In the genomic region with DNA sequence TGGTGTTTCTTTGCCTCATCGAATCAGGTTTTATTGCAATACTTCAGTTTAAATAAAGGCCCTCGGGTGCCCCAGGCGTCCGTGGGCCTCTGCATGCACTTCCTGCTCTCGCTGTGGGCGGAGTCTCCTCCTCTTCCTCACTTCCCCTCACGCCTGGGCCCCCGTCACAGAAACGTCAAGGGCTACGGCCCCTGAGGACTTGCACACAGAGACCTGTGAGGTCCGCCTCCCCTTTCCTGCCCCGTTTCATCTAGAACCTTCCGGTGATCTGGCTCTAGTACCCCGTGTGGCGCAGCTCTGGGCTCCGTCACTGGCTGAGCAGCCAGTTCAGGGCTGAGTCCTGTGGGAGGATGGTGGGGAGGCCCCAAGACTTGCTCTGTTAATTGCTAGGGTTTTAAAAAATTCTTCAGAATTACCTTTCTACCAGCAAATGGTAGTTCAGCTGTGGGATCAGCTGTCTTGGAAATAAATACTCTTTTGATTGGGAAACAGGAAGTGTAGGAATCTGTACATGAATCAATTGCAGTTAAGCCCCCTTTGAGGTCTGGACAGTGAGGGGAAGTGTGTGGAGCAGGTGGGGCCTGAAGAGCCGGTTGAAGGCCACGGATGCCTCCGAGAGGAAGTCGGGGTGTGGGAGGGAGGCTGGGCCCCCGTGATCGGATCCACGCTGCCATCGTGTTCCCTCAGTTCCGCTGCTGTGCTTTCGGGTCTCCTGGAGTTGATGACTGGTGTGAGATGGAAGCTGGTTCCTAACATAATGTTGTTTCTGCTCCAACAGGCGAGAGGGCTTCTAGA, we compare ENCODE assay signal across 9 cellular contexts. TPM values are rescaled to one million over a fixed set of nuclear protein-coding genes. Genes with fewer than 3 reads are reported as not detected.
DNase-seq lines count a peak whose midpoint lies in the region; ATAC-seq and TF ChIP-seq lines count a peak whose summit lies in the region.
"Had no signal": no experiment of that assay in that cellular context is flagged by ENCODE, and none has a peak within 500 bp of the region (broad histone marks: within the 10 kb centered on the region; RNA-seq: fewer than 3 reads in every experiment).

No MANE protein-coding gene starts in this region.

- TF ChIP-seq CTCF in GM12875 (IDR thresholded peaks at IDR 0.05; ENCODE audit: borderline replicate concordance, insufficient read depth, low read depth, low read length) (no peak), Peyer's patch (IDR thresholded peaks at IDR 0.05) (no peak)

- H3K36me3 ChIP-seq in Peyer's patch: peaks cover 0 to 5% (median 0%) of the 10 kb centered on the region in 3 donors

- H3K27ac ChIP-seq in Peyer's patch: peak overlapping the region; percentile 64 to 100 (median 77)
- H3K27ac ChIP-seq: epithelial cell of prostate had no signal

- peaks cover 50% of the 10 kb centered on the region for H3K36me3 Mint-ChIP-seq in activated naive CD4-positive, alpha-beta T cell treated with anti-CD3 and anti-CD28 coated beads for 36 hours (ENCODE audit: low read depth)
- peaks cover 49 to 51% of the 10 kb centered on the region in 2 donors for H3K36me3 Mint-ChIP-seq in stimulated activated naive B cell treated with anti-CD40 and anti-IgM and Interleukin-4, amounts not matched to agents 10 μg/mL and 1 μg/mL and 100 μg/mL, for 72 hours

- peak; percentile 82 for ATAC-seq in HG02610 (IDR thresholded peaks at IDR 0.05; ENCODE audit: unreplicated experiment)
- peak; percentile 89 to 93 for ATAC-seq in stimulated activated naive B cell treated with anti-CD40 and anti-IgM and Interleukin-4, amounts not matched to agents 10 μg/mL and 1 μg/mL and 100 μg/mL, for 72 hours (replicated peaks)

- H3K27me3 ChIP-seq in Peyer's patch (no peaks in the 10 kb centered on the region), mononuclear cell (ENCODE audit: insufficient read depth, low read length) (no peaks in the 10 kb centered on the region)

- H3K4me3 Mint-ChIP-seq in activated naive CD4-positive, alpha-beta T cell treated with anti-CD3 and anti-CD28 coated beads for 36 hours: peak overlapping the region; percentile 81
- peak overlapping the region; percentile 76 to 80 for H3K4me3 Mint-ChIP-seq in stimulated activated naive B cell treated with anti-CD40 and anti-IgM and Interleukin-4, amounts not matched to agents 10 μg/mL and 1 μg/mL and 100 μg/mL, for 72 hours

- CTCF ChIA-PET in activated naive CD4-positive, alpha-beta T cell treated with anti-CD3 and anti-CD28 coated beads for 36 hours (lab: Charles Lee): interaction anchor here (0.6 to 1.9 kb wide), 5 partner anchors 10 to 395 kb away, joined by 3 to 13 read pairs (median 4); a partner anchor contains a TSS

- intact Hi-C loops in activated naive CD4-positive, alpha-beta T cell treated with anti-CD3 and anti-CD28 coated beads for 36 hours (cut with micrococcal nuclease): loop anchor here (1.0 to 2.0 kb wide), 4 partner anchors 11 to 629 kb away; a partner anchor contains a TSS

- peak; percentile 56 to 98 (median 96) for DNase-seq in Peyer's patch
- peak; percentile 96 for DNase-seq in activated naive CD4-positive, alpha-beta T cell treated with anti-CD3 and anti-CD28 coated beads for 36 hours
- DNase-seq in stimulated activated naive B cell treated with anti-CD40 and anti-IgM and Interleukin-4, amounts not matched to agents 10 μg/mL and 1 μg/mL and 100 μg/mL, for 72 hours: peak; percentile 86
- no peak for DNase-seq in SHP77 treated with DMSO at 0.1 percent for 48 hours (lab: John Stamatoyannopoulos, UW)
- DNase-seq in SW 1271 (lab: John Stamatoyannopoulos, UW): no peak

- no peaks in the 10 kb centered on the region for H3K9me3 Mint-ChIP-seq in activated naive CD4-positive, alpha-beta T cell treated with anti-CD3 and anti-CD28 coated beads for 36 hours
- H3K9me3 Mint-ChIP-seq in stimulated activated naive B cell treated with anti-CD40 and anti-IgM and Interleukin-4, amounts not matched to agents 10 μg/mL and 1 μg/mL and 100 μg/mL, for 72 hours: peaks cover 2 to 4% of the 10 kb centered on the region in 2 donors

- H3K4me1 ChIP-seq in Peyer's patch: peaks cover 0 to 45% (median 9%) of the 10 kb centered on the region in 4 donors
- H3K4me1 ChIP-seq in mononuclear cell (ENCODE audit: insufficient read depth, low read length): peaks cover 58% of the 10 kb centered on the region

- TF ChIP-seq POLR2A in Peyer's patch (IDR thresholded peaks at IDR 0.05): peak in 1 of 2 donors; percentile 6

- H3K27me3 Mint-ChIP-seq in activated naive CD4-positive, alpha-beta T cell treated with anti-CD3 and anti-CD28 coated beads for 36 hours (ENCODE audit: low read depth): no peaks in the 10 kb centered on the region
- no peaks in the 10 kb centered on the region for H3K27me3 Mint-ChIP-seq in stimulated activated naive B cell treated with anti-CD40 and anti-IgM and Interleukin-4, amounts not matched to agents 10 μg/mL and 1 μg/mL and 100 μg/mL, for 72 hours

- peak overlapping the region; percentile 94 for H3K27ac Mint-ChIP-seq in activated naive CD4-positive, alpha-beta T cell treated with anti-CD3 and anti-CD28 coated beads for 36 hours
- H3K27ac Mint-ChIP-seq in stimulated activated naive B cell treated with anti-CD40 and anti-IgM and Interleukin-4, amounts not matched to agents 10 μg/mL and 1 μg/mL and 100 μg/mL, for 72 hours: peak overlapping the region; percentile 98

- peaks cover 63% of the 10 kb centered on the region for H3K4me1 Mint-ChIP-seq in activated naive CD4-positive, alpha-beta T cell treated with anti-CD3 and anti-CD28 coated beads for 36 hours (ENCODE audit: low read depth)
- H3K4me1 Mint-ChIP-seq in stimulated activated naive B cell treated with anti-CD40 and anti-IgM and Interleukin-4, amounts not matched to agents 10 μg/mL and 1 μg/mL and 100 μg/mL, for 72 hours: peaks cover 54 to 70% of the 10 kb centered on the region in 2 donors

- H3K9me3 ChIP-seq in Peyer's patch: no peaks in the 10 kb centered on the region
- H3K9me3 ChIP-seq in mononuclear cell (ENCODE audit: low read depth, low read length): no peaks in the 10 kb centered on the region

- H3K4me3 ChIP-seq in GM12875 (ENCODE audit: low read depth, low read length) (peak overlapping the region; percentile 6), Peyer's patch (peak overlapping the region in 1 of 4 donors; percentile 24), mononuclear cell (ENCODE audit: low read length) (peak overlapping the region; percentile 2)

RNA-seq across cellular contexts. Expression of a gene that starts 10.2 kb away (rescaled TPM):
- 10 to 100 TPM in 1 of 4 donors, 1 to 10 TPM in 3; 2.1 to 41.3 (median 7.6) TPM for total RNA-seq in Peyer's patch
- 10 to 100 TPM; 77.8 to 79.4 TPM for total RNA-seq in activated naive CD4-positive, alpha-beta T cell treated with anti-CD3 and anti-CD28 coated beads for 36 hours
- 23.9 TPM for total RNA-seq in mononuclear cell

Comparison
In these comparisons a context has a peak if more than half of its experiments do, and no peak if none do; other contexts are left out.
1. DNase-seq: peak in Peyer's patch (3 of 3), activated naive CD4-positive, alpha-beta T cell treated with anti-CD3 and anti-CD28 coated beads for 36 hours (single experiment) and stimulated activated naive B cell treated with anti-CD40 and anti-IgM and Interleukin-4, amounts not matched to agents 10 μg/mL and 1 μg/mL and 100 μg/mL, for 72 hours (single experiment); none in SHP77 treated with DMSO at 0.1 percent for 48 hours (single experiment) and SW 1271 (0 of 2).